9 cellular contexts compared by ENCODE assay signal in the genomic region with DNA sequence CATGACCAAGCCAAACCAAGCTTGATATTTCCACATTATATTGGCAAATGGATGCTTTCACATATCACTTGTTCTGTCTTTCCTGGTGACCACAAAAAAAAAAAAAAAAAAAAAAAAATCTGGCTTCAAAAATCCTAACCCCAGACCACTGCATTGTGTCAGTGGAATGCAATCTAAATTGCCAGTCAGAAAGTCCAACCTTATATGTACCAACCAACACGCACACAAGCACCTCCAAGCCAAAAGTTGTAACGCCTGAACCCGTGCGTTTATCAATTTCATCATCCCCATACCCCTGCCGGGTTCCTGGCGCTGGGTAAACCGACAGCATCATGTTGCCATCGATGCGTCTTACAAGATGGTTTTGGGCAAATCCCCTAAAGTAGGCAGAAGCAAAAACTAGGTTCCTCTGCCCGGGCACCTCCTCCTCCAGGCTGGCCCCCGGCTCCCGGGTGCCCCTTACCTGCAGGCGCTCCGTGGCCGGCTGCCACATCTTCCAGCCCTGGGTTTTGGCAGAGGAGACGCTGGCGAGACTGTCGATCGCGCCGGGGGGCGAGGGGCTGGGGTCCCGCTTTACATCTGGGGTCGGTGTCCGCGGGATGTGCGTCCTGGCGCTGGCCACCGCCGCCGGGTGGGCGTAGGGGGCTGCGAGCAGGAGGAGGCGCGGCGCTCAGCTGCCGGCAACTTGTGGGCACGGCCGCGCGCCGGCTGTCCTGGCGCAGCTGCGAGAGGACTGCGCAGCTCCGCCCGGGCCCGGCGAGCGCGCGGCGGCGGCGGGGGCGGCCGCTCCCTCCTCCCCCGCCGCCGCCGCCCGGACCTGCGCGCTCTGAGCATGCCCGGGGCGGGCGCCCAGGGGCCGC. TPM values are rescaled to one million over a fixed set of nuclear protein-coding genes. Genes with fewer than 3 reads are reported as not detected.
DNase-seq lines count a peak whose midpoint lies in the region; ATAC-seq, FAIRE-seq and TF ChIP-seq lines count a peak whose summit lies in the region.
"Had no signal": no experiment of that assay in that cellular context is flagged by ENCODE, and none has a peak within 500 bp of the region (broad histone marks: within the 10 kb centered on the region; RNA-seq: fewer than 3 reads in every experiment).

A gene with protein sequence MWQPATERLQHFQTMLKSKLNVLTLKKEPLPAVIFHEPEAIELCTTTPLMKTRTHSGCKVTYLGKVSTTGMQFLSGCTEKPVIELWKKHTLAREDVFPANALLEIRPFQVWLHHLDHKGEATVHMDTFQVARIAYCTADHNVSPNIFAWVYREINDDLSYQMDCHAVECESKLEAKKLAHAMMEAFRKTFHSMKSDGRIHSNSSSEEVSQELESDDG (minus strand): TSS at position 737 of the 860 bp plus-strand sequence. CDS start 244 bp downstream, at position 493.

- TF ChIP-seq POLR2A in testis (IDR thresholded peaks at IDR 0.05): no peak

- H3K4me3 Mint-ChIP-seq in activated CD4-positive, alpha-beta T cell treated with anti-CD3 and anti-CD28 coated beads, Interleukin-2, amount 10 ng/mL, durations not matched to agents 24 days and 14 days: no peak within 1 kb of the TSS
- H3K4me3 Mint-ChIP-seq in activated naive CD8-positive, alpha-beta T cell treated with anti-CD3 and anti-CD28 coated beads for 36 hours: no peak within 1 kb of the TSS

- no peaks in the 10 kb centered on the region for H3K36me3 ChIP-seq in bronchial epithelial cell (ENCODE audit: control insufficient read depth, insufficient read depth, low read length)
- H3K36me3 ChIP-seq in testis (ENCODE audit: low read depth, missing control alignments): no peaks in the 10 kb centered on the region

- no peaks in the 10 kb centered on the region for H3K9me3 ChIP-seq in testis

- no peaks in the 10 kb centered on the region for H3K9me3 Mint-ChIP-seq in activated CD4-positive, alpha-beta T cell treated with anti-CD3 and anti-CD28 coated beads, Interleukin-2, amount 10 ng/mL, durations not matched to agents 24 days and 14 days
- no peaks in the 10 kb centered on the region for H3K9me3 Mint-ChIP-seq in activated naive CD8-positive, alpha-beta T cell treated with anti-CD3 and anti-CD28 coated beads for 36 hours

- FAIRE-seq in bronchial epithelial cell (lab: Jason Lieb, UNC): no peak

- peak; percentile 70 for ATAC-seq in left lobe of liver

- H3K4me1 ChIP-seq in testis: no peaks in the 10 kb centered on the region

- TF ChIP-seq CTCF in bronchial epithelial cell (IDR thresholded peaks at IDR 0.05; ENCODE audit: insufficient read depth, low read length, severe bottlenecking) (no peak), testis (IDR thresholded peaks at IDR 0.05) (no peak), GM13976 (IDR thresholded peaks at IDR 0.05; ENCODE audit: borderline replicate concordance, control extremely low read depth, extremely low read depth, insufficient read depth, missing control alignments) (no peak)

- in situ Hi-C loops in GM13976 (cut with MboI; ENCODE audit: low sequenced_read_pairs, unreplicated experiment): no loop called here

- H3K27me3 ChIP-seq in bronchial epithelial cell (ENCODE audit: control insufficient read depth, insufficient read depth, low read length): no peaks in the 10 kb centered on the region
- no peaks in the 10 kb centered on the region for H3K27me3 ChIP-seq in testis

- peak within 1 kb of the TSS; percentile 56 for H3K4me3 ChIP-seq in bronchial epithelial cell (ENCODE audit: low read depth, low read length)
- H3K4me3 ChIP-seq in testis: peak within 1 kb of the TSS; percentile 78 to 79

- H3K27ac Mint-ChIP-seq in activated CD4-positive, alpha-beta T cell treated with anti-CD3 and anti-CD28 coated beads, Interleukin-2, amount 10 ng/mL, durations not matched to agents 24 days and 14 days: no peak within 1 kb of the TSS
- no peak within 1 kb of the TSS for H3K27ac Mint-ChIP-seq in activated naive CD8-positive, alpha-beta T cell treated with anti-CD3 and anti-CD28 coated beads for 36 hours

- intact Hi-C loops in activated CD4-positive, alpha-beta T cell treated with anti-CD3 and anti-CD28 coated beads, Interleukin-2, amount 10 ng/mL, durations not matched to agents 24 days and 14 days (cut with micrococcal nuclease): no loop called here
- intact Hi-C loops in testis (cut with DNase I; ENCODE audit: low total_unique reads): loop anchor here (10.0 kb wide), 1 partner anchor 314 kb away; no protein-coding TSS in a partner anchor

- H3K36me3 Mint-ChIP-seq in activated CD4-positive, alpha-beta T cell treated with anti-CD3 and anti-CD28 coated beads, Interleukin-2, amount 10 ng/mL, durations not matched to agents 24 days and 14 days (ENCODE audit: low read depth): no peaks in the 10 kb centered on the region
- no peaks in the 10 kb centered on the region for H3K36me3 Mint-ChIP-seq in activated naive CD8-positive, alpha-beta T cell treated with anti-CD3 and anti-CD28 coated beads for 36 hours

- DNase-seq in activated CD4-positive, alpha-beta T cell treated with anti-CD3 and anti-CD28 coated beads, Interleukin-2, amount 10 ng/mL, durations not matched to agents 24 days and 14 days: peak; percentile 28
- DNase-seq in activated CD4-positive, alpha-beta T cell treated with anti-CD3 and anti-CD28 coated beads, Interleukin-2, amount 50 U/mL, for 1 hour: no peak
- peak; percentile 6 for DNase-seq in bronchial epithelial cell (ENCODE audit: low read depth)
- peak; percentile 71 for DNase-seq in left lobe of liver (ENCODE audit: low spot score)
- DNase-seq in testis: peak; percentile 54
- DNase-seq in GM13976 (ENCODE audit: low spot score): no peak
- no peak for DNase-seq in activated CD4-positive, CD25-positive, alpha-beta regulatory T cell treated with anti-CD3 and anti-CD28 coated beads, Interleukin-2, amount 50 U/mL, for 72 hours
- DNase-seq in activated naive CD8-positive, alpha-beta T cell treated with anti-CD3 and anti-CD28 coated beads for 36 hours: no peak
- DNase-seq: DND-41 had no signal

- peaks cover 15% of the 10 kb centered on the region for H3K27me3 Mint-ChIP-seq in activated CD4-positive, alpha-beta T cell treated with anti-CD3 and anti-CD28 coated beads, Interleukin-2, amount 10 ng/mL, durations not matched to agents 24 days and 14 days
- peaks cover 43% of the 10 kb centered on the region for H3K27me3 Mint-ChIP-seq in activated naive CD8-positive, alpha-beta T cell treated with anti-CD3 and anti-CD28 coated beads for 36 hours

- H3K27ac ChIP-seq in testis: peak within 1 kb of the TSS; percentile 74 to 87

- no peaks in the 10 kb centered on the region for H3K4me1 Mint-ChIP-seq in activated CD4-positive, alpha-beta T cell treated with anti-CD3 and anti-CD28 coated beads, Interleukin-2, amount 10 ng/mL, durations not matched to agents 24 days and 14 days
- H3K4me1 Mint-ChIP-seq in activated naive CD8-positive, alpha-beta T cell treated with anti-CD3 and anti-CD28 coated beads for 36 hours: no peaks in the 10 kb centered on the region

- 1 to 2% methylated on average over 25 to 53 of the region's 68 CpGs for WGBS in testis, 2 donors

RNA-seq across cellular contexts. Expression of the gene that starts here (rescaled TPM):
- not detected in 2 replicates for total RNA-seq in activated CD4-positive, alpha-beta T cell treated with anti-CD3 and anti-CD28 coated beads, Interleukin-2, amount 10 ng/mL, durations not matched to agents 24 days and 14 days
- total RNA-seq in bronchial epithelial cell: 3.2 and 9.5 TPM in 2 replicates
- total RNA-seq in left lobe of liver: 83.3 TPM
- 10 to 100 TPM in 1 of 2 donors, 1 to 10 TPM in 1; 8.1 to 15.5 TPM for total RNA-seq in testis
- 14.8 TPM for polyA plus RNA-seq in testis (ENCODE audit: insufficient read depth, low read depth, low replicate concordance)
- total RNA-seq in activated naive CD8-positive, alpha-beta T cell treated with anti-CD3 and anti-CD28 coated beads for 36 hours: not detected

Comparison
In these comparisons a context has a peak if more than half of its experiments do, and no peak if none do; other contexts are left out.
1. Peak in DNase-seq in activated CD4-positive, alpha-beta T cell treated with anti-CD3 and anti-CD28 coated beads, Interleukin-2, amount 10 ng/mL, durations not matched to agents 24 days and 14 days; RNA of the gene not detected or under 1 TPM.
2. DNase-seq: peak in bronchial epithelial cell (single experiment), left lobe of liver (single experiment) and testis (single experiment); none in activated CD4-positive, alpha-beta T cell treated with anti-CD3 and anti-CD28 coated beads, Interleukin-2, amount 50 U/mL, for 1 hour (single experiment), GM13976 (single experiment), activated CD4-positive, CD25-positive, alpha-beta regulatory T cell treated with anti-CD3 and anti-CD28 coated beads, Interleukin-2, amount 50 U/mL, for 72 hours (single experiment) and activated naive CD8-positive, alpha-beta T cell treated with anti-CD3 and anti-CD28 coated beads for 36 hours (single experiment).